ENCODE assay signal across 8 cellular contexts in genomic region chr12:53659011-53659551, GRCh38. TPM values are rescaled to one million over a fixed set of nuclear protein-coding genes. Genes with fewer than 3 reads are reported as not detected.
DNase-seq lines count a peak whose midpoint lies in the region; ATAC-seq and TF ChIP-seq lines count a peak whose summit lies in the region.

No MANE protein-coding gene starts in this region.

- no peaks in the 10 kb centered on the region for H4K20me1 ChIP-seq in HCT116 (ENCODE audit: insufficient read depth)
- H4K20me1 ChIP-seq in SK-N-SH (ENCODE audit: insufficient read depth): no peaks in the 10 kb centered on the region

- RAD21 ChIA-PET in HCT116 (lab: Charles Lee; ENCODE audit: low non-redundant PET in 1 of 2, low total read pairs in 2 of 2, uncharacterized antibody in 2 of 2, unreplicated experiment in 2 of 2): interaction anchor here in 1 of 2 experiments (0.6 to 0.9 kb wide), 2 partner anchors 17 to 534 kb away, joined by 3 to 4 read pairs; partner anchors contain the start of gene ATP5MC2

- TF ChIP-seq EP300 in SK-N-SH (IDR thresholded peaks at IDR 0.05; ENCODE audit: borderline replicate concordance in 1 of 2, low read depth in 1 of 2, low read length in 1 of 2): no peak

- peak; percentile 45 for DNase-seq in HCT116 (ENCODE audit: low read depth, low spot score)
- no peak for DNase-seq in SK-N-SH
- no peak for DNase-seq in Right ventricle myocardium superior
- DNase-seq in prostate gland (ENCODE audit: low spot score): peak; percentile 92
- no peak for DNase-seq in SKM-1 treated with dmso at 0.1 percent for 144 hours (lab: John Stamatoyannopoulos, UW; ENCODE audit: unreplicated experiment)
- DNase-seq in activated CD4-positive, alpha-beta T cell treated with anti-CD3 and anti-CD28 coated beads, Interleukin-2, amount 50 U/mL, for 1 hour: no peak
- no peak for DNase-seq in SK-N-DZ (ENCODE audit: low spot score)

- TF ChIP-seq POLR2A in HCT116 (IDR thresholded peaks at IDR 0.05; ENCODE audit: borderline replicate concordance, extremely low read depth, insufficient read depth, insufficient read length): no peak
- TF ChIP-seq POLR2A in prostate gland (IDR thresholded peaks at IDR 0.05): no peak

- peaks cover 20 to 25% of the 10 kb centered on the region in 2 experiments; a peak in 3 of 4 replicates for H3K4me1 ChIP-seq in HCT116 (ENCODE audit: control insufficient read depth in 1 of 2, insufficient read depth in 2 of 2, low read length in 2 of 2)
- peaks cover 0 to 14% of the 10 kb centered on the region in 2 experiments; a peak in 1 of 4 replicates for H3K4me1 ChIP-seq in SK-N-SH (ENCODE audit: control insufficient read depth in 1 of 2, insufficient read depth in 2 of 2, low read depth in 1 of 2, low read length in 1 of 2)
- H3K4me1 ChIP-seq in prostate gland (replicated peaks): peaks cover 20% of the 10 kb centered on the region

- POLR2A ChIA-PET in HCT116 (lab: Charles Lee) (interaction anchor here (0.9 to 1.2 kb wide), 3 partner anchors 8 to 32 kb away, joined by 3 to 6 read pairs (median 4); partner anchors contain the start of gene ATP5MC2), SK-N-SH (lab: Yijun Ruan, JAX) (interaction anchor here (0.6 kb wide), 1 partner anchor 12 kb away, joined by 3 read pairs; no protein-coding TSS in a partner anchor)

- H3K4me3 ChIP-seq in HCT116 (replicated peaks in 1 of 2; ENCODE audit: low read depth in 1 of 2, low read length in 2 of 2) (0 out of 4 replicates have a peak overlapping the region, but pooled peaks of 1 of the 2 experiments have one; percentile 3), SK-N-SH (ENCODE audit: low read depth in 2 of 2, low read length in 1 of 2) (0 out of 4 replicates have a peak overlapping the region, but pooled peaks of 1 of the 2 experiments have one; percentile 10), prostate gland (no peak overlapping the region)

- H3K9ac ChIP-seq in HCT116 (ENCODE audit: low read length) (peak overlapping the region; percentile 28), SK-N-SH (peak overlapping the region; percentile 47)

- no peaks in the 10 kb centered on the region for H3K36me3 ChIP-seq in HCT116 (ENCODE audit: control insufficient read depth in 1 of 2, insufficient read depth in 2 of 2, low read length in 2 of 2)
- H3K36me3 ChIP-seq in SK-N-SH (replicated peaks in 1 of 2; ENCODE audit: control insufficient read depth in 1 of 2, insufficient read depth in 2 of 2, low read length in 1 of 2): peaks cover 3% of the 10 kb centered on the region in 2 experiments
- H3K36me3 ChIP-seq in prostate gland: no peaks in the 10 kb centered on the region

- H3K27me3 ChIP-seq in HCT116 (ENCODE audit: insufficient read depth, low read length) (no peaks in the 10 kb centered on the region), SK-N-SH (ENCODE audit: insufficient read depth) (no peaks in the 10 kb centered on the region), prostate gland (replicated peaks; ENCODE audit: insufficient read depth) (no peaks in the 10 kb centered on the region)

- TF ChIP-seq RAD21 in HCT116 (IDR thresholded peaks at IDR 0.05; ENCODE audit: low read depth) (0 out of 2 replicates have a peak, but pooled peaks have one; percentile 10), SK-N-SH (IDR thresholded peaks at IDR 0.05; ENCODE audit: low read length) (no peak)

- no peaks in the 10 kb centered on the region for H3K79me2 ChIP-seq in HCT116 (ENCODE audit: insufficient read depth, low read length)
- H3K79me2 ChIP-seq in SK-N-SH (ENCODE audit: insufficient read depth): no peaks in the 10 kb centered on the region

- BruUV-seq in HCT116 (replicated peaks; lab: Mats Ljungman, UMichigan): TSS peak; percentile 9

- peak; percentile 91 for ATAC-seq in HCT116
- peak; percentile 87 for ATAC-seq in Right ventricle myocardium superior (ENCODE audit: poor library complexity)
- ATAC-seq in HG03520 (IDR thresholded peaks at IDR 0.05; ENCODE audit: unreplicated experiment): no peak

- no peaks in the 10 kb centered on the region for H3K9me3 ChIP-seq in HCT116 (ENCODE audit: control insufficient read depth in 1 of 2, insufficient read depth in 1 of 2, low read depth in 1 of 2, low read length in 2 of 2)
- H3K9me3 ChIP-seq in SK-N-SH: no peaks in the 10 kb centered on the region
- no peaks in the 10 kb centered on the region for H3K9me3 ChIP-seq in prostate gland

- H3K9me2 ChIP-seq in HCT116 (ENCODE audit: insufficient read depth): no peaks in the 10 kb centered on the region
- H3K9me2 ChIP-seq in SK-N-SH: no peaks in the 10 kb centered on the region

- peak overlapping the region; percentile 78 for H3K27ac ChIP-seq in HCT116 (ENCODE audit: low read depth, low read length)
- H3K27ac ChIP-seq in SK-N-SH (ENCODE audit: low read depth in 2 of 2, low read length in 1 of 2): peak overlapping the region; percentile 68 to 98
- peak overlapping the region; percentile 88 to 89 for H3K27ac ChIP-seq in prostate gland

- TF ChIP-seq CTCF in HCT116 (IDR thresholded peaks at IDR 0.05 in 2 of 3, conservative IDR thresholded peaks at IDR 0.05 in 1 of 3; ENCODE audit: borderline replicate concordance in 1 of 3, insufficient read depth in 1 of 3, low read depth in 2 of 3, low read length in 2 of 3): no peak
- no peak for TF ChIP-seq CTCF in SK-N-SH (IDR thresholded peaks at IDR 0.05)
- no peak for TF ChIP-seq CTCF in prostate gland (IDR thresholded peaks at IDR 0.05)

- intact Hi-C loops in HCT116 (cut with micrococcal nuclease) (no loop called here), Right ventricle myocardium superior (cut with DNase I) (no loop called here), prostate gland (cut with DNase I) (no loop called here)

- H3F3A ChIP-seq in SK-N-SH (replicated peaks; ENCODE audit: insufficient read depth): peaks cover 29% of the 10 kb centered on the region

- 42% methylated on average over 3 of the region's 3 CpGs for WGBS in SK-N-SH (ENCODE audit: low lambda C conversion rate)
- WGBS in prostate gland: 6% methylated on average over 3 of the region's 3 CpGs

- CTCF ChIA-PET in HCT116 (lab: Charles Lee) (interaction anchor here (0.6 to 2.1 kb wide), 2 partner anchors 98 to 116 kb away, joined by 3 to 10 read pairs; no protein-coding TSS in a partner anchor), SK-N-SH (lab: Yijun Ruan, JAX) (interaction anchor here (0.5 to 1.7 kb wide), 3 partner anchors 14 to 695 kb away, joined by 3 to 9 read pairs (median 3); partner anchors contain the start of gene ATP5MC2)

- peak overlapping the region; percentile 49 for H3K4me2 ChIP-seq in HCT116 (ENCODE audit: low read length)
- peak overlapping the region; percentile 65 for H3K4me2 ChIP-seq in SK-N-SH

- no peak overlapping the region for H2AFZ ChIP-seq in HCT116 (ENCODE audit: low read depth, low read length, poor library complexity, severe bottlenecking)
- H2AFZ ChIP-seq in SK-N-SH (ENCODE audit: low read depth): peak overlapping the region; percentile 47

TF ChIP-seq in HCT116, 20 proteins besides CTCF, POLR2A, EP300 and RAD21:
- TF ChIP-seq CEBPB (IDR thresholded peaks at IDR 0.05; ENCODE audit: low read depth) (peak; percentile 48; the same call in 1 of the 2 replicates), SP1 (IDR thresholded peaks at IDR 0.05; ENCODE audit: low read depth) (0 out of 2 replicates have a peak, but pooled peaks have one; percentile 31), TCF7L2 (IDR thresholded peaks at IDR 0.05; ENCODE audit: borderline replicate concordance, extremely low read depth, insufficient read depth, insufficient read length) (no peak)

TF ChIP-seq in SK-N-SH, 30 proteins besides CTCF, POLR2A, EP300 and RAD21:
- TF ChIP-seq USF1 (IDR thresholded peaks at IDR 0.05; ENCODE audit: borderline replicate concordance, low read depth) (no peak), TAF1 (IDR thresholded peaks at IDR 0.05; ENCODE audit: borderline replicate concordance, low read depth, low read length) (no peak), MAX (IDR thresholded peaks at IDR 0.05; ENCODE audit: low read depth) (peak; percentile 23; the same call in 1 of the 2 replicates), TCF12 (IDR thresholded peaks at IDR 0.05) (peak; percentile 20), NFIC (IDR thresholded peaks at IDR 0.05; ENCODE audit: borderline replicate concordance) (peak; percentile 82)

RNA-seq across cellular contexts. Expression of gene ATP5MC2, which starts 16.8 kb away (rescaled TPM):
- total RNA-seq in HCT116 (2021; ENCODE audit: unreplicated experiment): 304 TPM
- 610 and 669 TPM in 2 replicates for polyA plus RNA-seq in HCT116 (2012)
- polyA plus RNA-seq in SK-N-SH (2012; rRNA removed): 309 and 319 TPM in 2 replicates
- polyA plus RNA-seq in SK-N-SH (2012; cell fraction: cytosol; rRNA removed): 231 and 288 TPM in 2 replicates
- polyA plus RNA-seq in SK-N-SH (2012; cell fraction: nucleus; rRNA removed): 116 and 117 TPM in 2 replicates
- 569 TPM for total RNA-seq in Right ventricle myocardium superior
- total RNA-seq in prostate gland: 100 to 1,000 TPM; 419 to 728 TPM
- 1,037 and 1,180 TPM in 2 replicates for polyA plus RNA-seq in SK-N-DZ (2014; cell fraction: cytosol; rRNA removed)
- 519 and 626 TPM in 2 replicates for polyA plus RNA-seq in SK-N-DZ (2014; cell fraction: nucleus; rRNA removed)

RNA-seq across cellular contexts. Expression of gene ATF7, which starts 32.9 kb away (rescaled TPM):
- total RNA-seq in HCT116 (2021; ENCODE audit: unreplicated experiment): 24.0 TPM
- polyA plus RNA-seq in HCT116 (2012): 12.5 and 12.7 TPM in 2 replicates
- 12.8 and 17.3 TPM in 2 replicates for polyA plus RNA-seq in SK-N-SH (2012; rRNA removed)
- 10.6 and 10.9 TPM in 2 replicates for polyA plus RNA-seq in SK-N-SH (2012; cell fraction: cytosol; rRNA removed)
- polyA plus RNA-seq in SK-N-SH (2012; cell fraction: nucleus; rRNA removed): 24.9 and 25.3 TPM in 2 replicates
- 29.1 TPM for total RNA-seq in Right ventricle myocardium superior
- total RNA-seq in prostate gland: 10 to 100 TPM; 37.9 to 46.7 TPM
- 6.7 and 8.9 TPM in 2 replicates for polyA plus RNA-seq in SK-N-DZ (2014; cell fraction: cytosol; rRNA removed)
- 10.4 and 11.9 TPM in 2 replicates for polyA plus RNA-seq in SK-N-DZ (2014; cell fraction: nucleus; rRNA removed)

Comparison
In these comparisons a context has a peak if more than half of its experiments do, and no peak if none do; other contexts are left out.
1. DNase-seq: peak in HCT116 (single experiment) and prostate gland (single experiment); none in SK-N-SH (single experiment), Right ventricle myocardium superior (single experiment), SKM-1 treated with dmso at 0.1 percent for 144 hours (single experiment), activated CD4-positive, alpha-beta T cell treated with anti-CD3 and anti-CD28 coated beads, Interleukin-2, amount 50 U/mL, for 1 hour (single experiment) and SK-N-DZ (single experiment).
2. Of the 11 proteins assayed by ChIP-seq in both SK-N-SH and HCT116: peak only in SK-N-SH: MAX; only in HCT116: RAD21; in both: none; in neither: 9.
3. Peak in every context shown above with its lines, with median percentiles within 50 percentile points of each other: H3K27ac ChIP-seq.